ENCODE assay signal across 1 cellular context in the genomic region with DNA sequence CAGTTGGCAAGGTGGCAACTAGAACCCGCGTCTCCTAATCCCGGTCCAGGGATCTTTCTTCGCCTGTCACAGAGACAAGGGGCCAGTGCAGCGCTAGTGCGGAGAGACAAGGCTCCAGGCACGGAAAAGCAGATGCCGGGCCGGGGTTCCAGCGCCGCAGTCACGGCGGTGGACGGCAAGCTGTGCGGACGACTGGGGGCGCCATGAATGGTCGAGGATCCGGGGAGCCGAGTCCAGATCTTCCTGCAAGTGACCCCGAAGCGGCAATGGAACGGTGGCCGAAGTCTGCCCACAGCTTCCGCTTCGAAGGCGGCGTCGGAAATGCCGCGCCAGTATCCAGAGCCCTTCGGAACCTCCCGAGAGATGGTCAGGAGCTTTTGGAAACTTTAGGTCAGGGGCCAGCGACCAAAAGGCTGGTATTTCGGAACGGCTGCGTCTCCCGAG.
A peak's percentile ranks its signal among the peaks of the same experiment; 100 is the strongest.
TF ChIP-seq lines count a peak whose summit lies in the region.

No MANE protein-coding gene starts in this region.

TF ChIP-seq in GM12878, 131 proteins besides CTCF, POLR2A, EP300 and RAD21:
- TF ChIP-seq BACH1 (IDR thresholded peaks at IDR 0.05; ENCODE audit: borderline replicate concordance) (no peak), YY1 (IDR thresholded peaks at IDR 0.05; ENCODE audit: low read depth, low read length) (peak; percentile 60; the same call in 1 of the 2 replicates), RB1 (IDR thresholded peaks at IDR 0.05; ENCODE audit: borderline replicate concordance) (0 out of 2 replicates have a peak, but pooled peaks have one; percentile 32), HCFC1 (IDR thresholded peaks at IDR 0.05; ENCODE audit: low read length) (0 out of 2 replicates have a peak, but pooled peaks have one; percentile 14), STAT1 (conservative IDR thresholded peaks at IDR 0.05) (0 out of 2 replicates have a peak, but pooled peaks have one; percentile 14), TARDBP (IDR thresholded peaks at IDR 0.05; ENCODE audit: borderline replicate concordance) (no peak), EED (IDR thresholded peaks at IDR 0.05; ENCODE audit: low read depth) (peak; percentile 41; the same call in 1 of the 2 replicates), FOS (IDR thresholded peaks at IDR 0.05; ENCODE audit: borderline replicate concordance, extremely low read depth, insufficient read length) (no peak), GATAD2B (conservative IDR thresholded peaks at IDR 0.05; ENCODE audit: low read depth) (peak; percentile 57), LARP7 (IDR thresholded peaks at IDR 0.05) (peak; percentile 61; the same call in 1 of the 2 replicates), CREM (IDR thresholded peaks at IDR 0.05; ENCODE audit: low read depth) (0 out of 2 replicates have a peak, but pooled peaks have one; percentile 20), IKZF1 (conservative IDR thresholded peaks at IDR 0.05) (peak; percentile 52; the same call in 1 of the 2 replicates), ASH2L (IDR thresholded peaks at IDR 0.05; ENCODE audit: borderline replicate concordance, low read depth) (no peak), CEBPB (IDR thresholded peaks at IDR 0.05; ENCODE audit: borderline replicate concordance in 1 of 2, low read depth in 2 of 2, low read length in 2 of 2) (no peak), MTA3 (IDR thresholded peaks at IDR 0.05; ENCODE audit: borderline replicate concordance, low read length) (no peak), DPF2 (IDR thresholded peaks at IDR 0.05) (0 out of 2 replicates have a peak, but pooled peaks have one; percentile 36), PML (IDR thresholded peaks at IDR 0.05; ENCODE audit: low read length) (0 out of 2 replicates have a peak, but pooled peaks have one; percentile 45)
- TF ChIP-seq, protein P1, sequence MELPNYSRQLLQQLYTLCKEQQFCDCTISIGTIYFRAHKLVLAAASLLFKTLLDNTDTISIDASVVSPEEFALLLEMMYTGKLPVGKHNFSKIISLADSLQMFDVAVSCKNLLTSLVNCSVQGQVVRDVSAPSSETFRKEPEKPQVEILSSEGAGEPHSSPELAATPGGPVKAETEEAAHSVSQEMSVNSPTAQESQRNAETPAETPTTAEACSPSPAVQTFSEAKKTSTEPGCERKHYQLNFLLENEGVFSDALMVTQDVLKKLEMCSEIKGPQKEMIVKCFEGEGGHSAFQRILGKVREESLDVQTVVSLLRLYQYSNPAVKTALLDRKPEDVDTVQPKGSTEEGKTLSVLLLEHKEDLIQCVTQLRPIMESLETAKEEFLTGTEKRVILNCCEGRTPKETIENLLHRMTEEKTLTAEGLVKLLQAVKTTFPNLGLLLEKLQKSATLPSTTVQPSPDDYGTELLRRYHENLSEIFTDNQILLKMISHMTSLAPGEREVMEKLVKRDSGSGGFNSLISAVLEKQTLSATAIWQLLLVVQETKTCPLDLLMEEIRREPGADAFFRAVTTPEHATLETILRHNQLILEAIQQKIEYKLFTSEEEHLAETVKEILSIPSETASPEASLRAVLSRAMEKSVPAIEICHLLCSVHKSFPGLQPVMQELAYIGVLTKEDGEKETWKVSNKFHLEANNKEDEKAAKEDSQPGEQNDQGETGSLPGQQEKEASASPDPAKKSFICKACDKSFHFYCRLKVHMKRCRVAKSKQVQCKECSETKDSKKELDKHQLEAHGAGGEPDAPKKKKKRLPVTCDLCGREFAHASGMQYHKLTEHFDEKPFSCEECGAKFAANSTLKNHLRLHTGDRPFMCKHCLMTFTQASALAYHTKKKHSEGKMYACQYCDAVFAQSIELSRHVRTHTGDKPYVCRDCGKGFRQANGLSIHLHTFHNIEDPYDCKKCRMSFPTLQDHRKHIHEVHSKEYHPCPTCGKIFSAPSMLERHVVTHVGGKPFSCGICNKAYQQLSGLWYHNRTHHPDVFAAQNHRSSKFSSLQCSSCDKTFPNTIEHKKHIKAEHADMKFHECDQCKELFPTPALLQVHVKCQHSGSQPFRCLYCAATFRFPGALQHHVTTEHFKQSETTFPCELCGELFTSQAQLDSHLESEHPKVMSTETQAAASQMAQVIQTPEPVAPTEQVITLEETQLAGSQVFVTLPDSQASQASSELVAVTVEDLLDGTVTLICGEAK (IDR thresholded peaks at IDR 0.05; ENCODE audit: borderline replicate concordance) = no peak
- TF ChIP-seq, protein P2, sequence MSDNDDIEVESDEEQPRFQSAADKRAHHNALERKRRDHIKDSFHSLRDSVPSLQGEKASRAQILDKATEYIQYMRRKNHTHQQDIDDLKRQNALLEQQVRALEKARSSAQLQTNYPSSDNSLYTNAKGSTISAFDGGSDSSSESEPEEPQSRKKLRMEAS (IDR thresholded peaks at IDR 0.05; ENCODE audit: low read depth, low read length) = no peak
